Comparison of ENCODE assay signal across 2 cellular contexts in genomic region chr2:169822785-169823392, GRCh38.
TF ChIP-seq lines count a peak whose summit lies in the region.

No MANE protein-coding gene starts in this region.

TF ChIP-seq in SK-N-SH, 30 proteins besides CTCF, POLR2A, EP300 and RAD21 (continued from another document):
- no peak for TF ChIP-seq REST (IDR thresholded peaks at IDR 0.05; ENCODE audit: low read depth, low read length)
- no peak for TF ChIP-seq FOXM1 (IDR thresholded peaks at IDR 0.05; ENCODE audit: low read depth)
- no peak for TF ChIP-seq TAF1 (IDR thresholded peaks at IDR 0.05; ENCODE audit: borderline replicate concordance, low read depth, low read length)
- no peak for TF ChIP-seq MXI1 (IDR thresholded peaks at IDR 0.05; ENCODE audit: low read depth, low read length)
- TF ChIP-seq ZBTB33 (IDR thresholded peaks at IDR 0.05; ENCODE audit: borderline replicate concordance, low read depth): no peak
- TF ChIP-seq JUND (IDR thresholded peaks at IDR 0.05): no peak

TF ChIP-seq in SK-N-SH treated with all-trans-retinoic acid at 6 μM for 48 hours, 23 proteins besides CTCF, POLR2A, EP300 and RAD21 (continued from another document):
- TF ChIP-seq CSRNP3 (CRISPR knock-in tag; IDR thresholded peaks at IDR 0.05): no peak
